Comparison of ENCODE assay signal across 8 cellular contexts in the genomic region with DNA sequence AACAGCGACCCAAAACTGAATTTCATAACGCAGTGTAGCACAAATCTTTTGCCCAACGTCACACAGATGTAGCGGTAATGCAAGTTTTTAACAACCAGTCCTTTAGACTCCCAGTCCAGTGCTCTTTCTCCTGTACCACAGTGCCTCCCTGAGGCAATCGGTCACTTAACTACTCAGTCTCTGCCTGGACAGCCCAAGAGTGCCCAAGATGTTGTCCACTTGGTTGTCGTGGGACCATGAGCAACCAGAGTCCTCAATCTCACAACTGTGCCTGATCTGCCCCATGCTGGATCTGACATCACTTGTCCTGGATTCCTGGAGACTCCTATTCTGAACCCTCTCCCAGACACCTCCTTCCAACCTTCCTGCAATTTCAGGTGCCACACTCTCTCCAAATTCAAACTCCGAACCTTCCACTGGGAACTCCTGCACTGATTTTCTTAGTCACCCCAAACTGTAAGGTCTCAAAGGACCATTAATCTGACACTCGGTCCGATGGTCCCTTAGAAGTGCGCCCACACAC. TPM values are rescaled to one million over a fixed set of nuclear protein-coding genes. Genes with fewer than 3 reads are reported as not detected.
DNase-seq lines count a peak whose midpoint lies in the region; ATAC-seq and TF ChIP-seq lines count a peak whose summit lies in the region.

No MANE protein-coding gene starts in this region.

- no peak for TF ChIP-seq POLR2A in gastroesophageal sphincter (IDR thresholded peaks at IDR 0.05)

- POLR2A ChIA-PET in activated B cell treated with CpG ODN at 0.5 μM for 24 hours (lab: Charles Lee): interaction anchor here (0.7 to 2.5 kb wide), 5 partner anchors 11 to 908 kb away, joined by 3 to 14 read pairs (median 3); partner anchors contain the start of genes SLC9A6 and SMIM10L2A

- H2BK12ac ChIP-seq in trophoblast cell (ENCODE audit: low read length): no peak overlapping the region

- H4K8ac ChIP-seq in trophoblast cell (ENCODE audit: low read depth, low read length): peak overlapping the region; percentile 51

- peak overlapping the region; percentile 10 for H4K91ac ChIP-seq in trophoblast cell (ENCODE audit: low read depth, low read length)

- H3K27me3 Mint-ChIP-seq in activated B cell treated with CpG ODN at 0.5 μM for 24 hours: no peaks in the 10 kb centered on the region

- peak overlapping the region; percentile 97 for H3K27ac Mint-ChIP-seq in activated B cell treated with CpG ODN at 0.5 μM for 24 hours

- H3K4me3 ChIP-seq in gastroesophageal sphincter (peak overlapping the region; percentile 70 to 99), trophoblast cell (ENCODE audit: low read depth, low read length) (peak overlapping the region; percentile 84)

- peaks cover 6% of the 10 kb centered on the region for H3K79me1 ChIP-seq in trophoblast cell (ENCODE audit: low read length)

- no peaks in the 10 kb centered on the region for H3K9me3 ChIP-seq in gastroesophageal sphincter
- no peaks in the 10 kb centered on the region for H3K9me3 ChIP-seq in trophoblast cell (ENCODE audit: insufficient read depth, low read depth, low read length)

- H3K27me3 ChIP-seq in gastroesophageal sphincter (no peaks in the 10 kb centered on the region), trophoblast cell (ENCODE audit: insufficient read depth, low read length) (no peaks in the 10 kb centered on the region)

- H3K4me1 ChIP-seq in gastroesophageal sphincter (peaks cover 0 to 26% (median 0%) of the 10 kb centered on the region in 3 donors), trophoblast cell (ENCODE audit: control insufficient read depth in 1 of 2, insufficient read depth in 2 of 2, low read length in 2 of 2) (peaks cover 0 to 2% of the 10 kb centered on the region in 2 experiments)

- peak overlapping the region; percentile 11 for H3K18ac ChIP-seq in trophoblast cell (ENCODE audit: low read length)

- intact Hi-C loops in activated B cell treated with CpG ODN at 0.5 μM for 24 hours (cut with micrococcal nuclease): loop anchor here (5.0 to 10.0 kb wide), 3 partner anchors 551 to 1168 kb away; partner anchors contain the start of genes RTL8A and SMIM10L2A

- H3K4ac ChIP-seq in trophoblast cell (ENCODE audit: low read depth, low read length): peak overlapping the region; percentile 46

- peaks cover 12% of the 10 kb centered on the region for H3K36me3 Mint-ChIP-seq in activated B cell treated with CpG ODN at 0.5 μM for 24 hours (ENCODE audit: low read depth)

- H3K79me2 ChIP-seq in trophoblast cell (ENCODE audit: control insufficient read depth, insufficient read depth, low read length, poor library complexity): peaks cover 2% of the 10 kb centered on the region

- peak; percentile 17 for TF ChIP-seq CTCF in 22Rv1 (IDR thresholded peaks at IDR 0.05)
- peak; percentile 27 for TF ChIP-seq CTCF in GM13977 (IDR thresholded peaks at IDR 0.05; ENCODE audit: extremely low read depth, insufficient read depth, missing control alignments)
- no peak for TF ChIP-seq CTCF in activated B cell treated with CpG ODN at 0.5 μM for 24 hours (IDR thresholded peaks at IDR 0.05)
- TF ChIP-seq CTCF in gastroesophageal sphincter (IDR thresholded peaks at IDR 0.05): no peak

- H3K4me3 Mint-ChIP-seq in activated B cell treated with CpG ODN at 0.5 μM for 24 hours: peak overlapping the region; percentile 99

- peak overlapping the region; percentile 97 for H3K4me2 ChIP-seq in trophoblast cell (ENCODE audit: low read length)

- WGBS in gastroesophageal sphincter (ENCODE audit: low coverage in 1 of 2), 2 donors: 0 to 16% methylated on average over 5 to 7 of the region's 10 CpGs
- no CpG with 5 or more reads among the region's 10 CpGs for WGBS in trophoblast cell (ENCODE audit: extremely low coverage, insufficient coverage, insufficient read length)

- H3K9me3 Mint-ChIP-seq in activated B cell treated with CpG ODN at 0.5 μM for 24 hours: no peaks in the 10 kb centered on the region

- ATAC-seq in HG03342 (IDR thresholded peaks at IDR 0.05; ENCODE audit: unreplicated experiment) (peak; percentile 46), activated B cell treated with CpG ODN at 0.5 μM for 24 hours (ENCODE audit: low read depth) (no peak), gastroesophageal sphincter (peak; percentile 5)

- H3K36me3 ChIP-seq in gastroesophageal sphincter (no peaks in the 10 kb centered on the region), trophoblast cell (ENCODE audit: control insufficient read depth in 1 of 2, insufficient read depth in 2 of 2, low read length in 2 of 2) (peaks cover 0 to 2% of the 10 kb centered on the region in 2 experiments)

- peak overlapping the region; percentile 88 for H3K9ac ChIP-seq in trophoblast cell (ENCODE audit: low read length)

- peak overlapping the region; percentile 83 for H3K27ac ChIP-seq in 22Rv1
- H3K27ac ChIP-seq in gastroesophageal sphincter: peak overlapping the region; percentile 85 to 98 (median 90)
- H3K27ac ChIP-seq in trophoblast cell (ENCODE audit: low read depth, low read length): peak overlapping the region; percentile 20

- H4K12ac ChIP-seq in trophoblast cell (ENCODE audit: low read depth, low read length): peak overlapping the region; percentile 77

- in situ Hi-C loops in GM13977 (cut with MboI; ENCODE audit: low pct_unique_long_range_greater_than_20kb, low sequenced_read_pairs, unreplicated experiment): no loop called here

- peak overlapping the region; percentile 82 for H2AFZ ChIP-seq in trophoblast cell (ENCODE audit: insufficient read depth, low read length, poor library complexity)

- no peak overlapping the region for H3K23ac ChIP-seq in trophoblast cell (ENCODE audit: low read length)

- no peak overlapping the region for H2AK5ac ChIP-seq in trophoblast cell (ENCODE audit: low read length)

- no peak for DNase-seq in GM13977 (ENCODE audit: low spot score)
- no peak for DNase-seq in activated B cell treated with CpG ODN at 0.5 μM for 24 hours
- DNase-seq in trophoblast cell: peak in 1 of 2 donors; percentile 41
- DNase-seq in NK-92 treated with Interleukin-12 subunit alpha and Interleukin-12 subunit beta, amount 100 ng/mL, for 24 hours (lab: John Stamatoyannopoulos, UW): no peak
- no peak for DNase-seq in GF-D8 (lab: John Stamatoyannopoulos, UW)

- H2BK120ac ChIP-seq in trophoblast cell (ENCODE audit: insufficient read depth, low read length, poor library complexity): no peak overlapping the region

- CTCF ChIA-PET in activated B cell treated with CpG ODN at 0.5 μM for 24 hours (lab: Charles Lee): interaction anchor here (1.2 kb wide), 1 partner anchor 12 kb away, joined by 3 read pairs; the partner anchor contains the start of gene SLC9A6

- no peak overlapping the region for H2BK5ac ChIP-seq in trophoblast cell (ENCODE audit: low read depth, low read length, poor library complexity)

- peaks cover 27% of the 10 kb centered on the region for H3K4me1 Mint-ChIP-seq in activated B cell treated with CpG ODN at 0.5 μM for 24 hours

- TF ChIP-seq EP300 in gastroesophageal sphincter (IDR thresholded peaks at IDR 0.05): no peak

- peak overlapping the region; percentile 27 for H3K14ac ChIP-seq in trophoblast cell (ENCODE audit: low read length)

RNA-seq across cellular contexts. Expression of gene MMGT1, which starts 0.7 kb away (rescaled TPM):
- total RNA-seq in activated B cell treated with CpG ODN at 0.5 μM for 24 hours (20.3 and 21.4 TPM in 2 replicates), gastroesophageal sphincter (10 to 100 TPM; 33.0 to 43.9 (median 40.6) TPM)
- 18.7 and 19.3 TPM in 2 replicates for polyA plus RNA-seq in trophoblast cell (2013)

RNA-seq across cellular contexts. Expression of gene SLC9A6, which starts 12.1 kb away (rescaled TPM):
- total RNA-seq in activated B cell treated with CpG ODN at 0.5 μM for 24 hours (13.5 and 16.7 TPM in 2 replicates), gastroesophageal sphincter (10 to 100 TPM; 17.2 to 27.3 (median 20.3) TPM)
- 9.8 and 10.3 TPM in 2 replicates for polyA plus RNA-seq in trophoblast cell (2013)

Comparison
In these comparisons a context has a peak if more than half of its experiments do, and no peak if none do; other contexts are left out.
1. H3K27ac ChIP-seq: peak in every context shown above with its lines; median percentile 90 in gastroesophageal sphincter; 83 in 22Rv1; 20 in trophoblast cell.
2. CTCF ChIP-seq: peak in 22Rv1 (single experiment) and GM13977 (single experiment); none in activated B cell treated with CpG ODN at 0.5 μM for 24 hours (single experiment) and gastroesophageal sphincter (0 of 4).